Comparison of ENCODE assay signal across 9 cellular contexts in genomic region chr13:29924951-29925350, GRCh38.
A peak's percentile ranks its signal among the peaks of the same experiment; 100 is the strongest.
DNase-seq lines count a peak whose midpoint lies in the region; ATAC-seq and TF ChIP-seq lines count a peak whose summit lies in the region.
"Had no signal": no experiment of that assay in that cellular context is flagged by ENCODE, and none has a peak within 500 bp of the region (broad histone marks: within the 10 kb centered on the region; RNA-seq: fewer than 3 reads in every experiment).

No MANE protein-coding gene starts in this region.

- H3K4me1 ChIP-seq in PC-3 (ENCODE audit: insufficient read depth, low read length) = peaks cover 63% of the 10 kb centered on the region
- H3K4me1 ChIP-seq in muscle layer of duodenum (ENCODE audit: control insufficient read depth in 1 of 2, insufficient read depth in 2 of 2, low read length in 2 of 2) = peaks cover 15 to 22% of the 10 kb centered on the region in 2 donors
- peaks cover 0 to 39% (median 27%) of the 10 kb centered on the region in 4 donors for H3K4me1 ChIP-seq in tibial nerve

- no peaks in the 10 kb centered on the region for H3K36me3 ChIP-seq in PC-3 (ENCODE audit: low read depth, low read length)
- no peaks in the 10 kb centered on the region for H3K36me3 ChIP-seq in muscle layer of duodenum (ENCODE audit: control insufficient read depth in 1 of 2, insufficient read depth in 2 of 2, low read length in 2 of 2)
- H3K36me3 ChIP-seq in tibial nerve = no peaks in the 10 kb centered on the region
- H3K36me3 ChIP-seq: Peyer's patch had no signal

- POLR2A ChIA-PET in PC-3 (lab: Charles Lee; ENCODE audit: unreplicated experiment) = interaction anchor here (0.7 kb wide), 1 partner anchor 19 kb away, joined by 4 read pairs; no protein-coding TSS in a partner anchor

- CTCF ChIA-PET in PC-3 (lab: Charles Lee) = interaction anchor here (0.6 to 1.4 kb wide), 3 partner anchors 9 to 17 kb away, joined by 3 to 6 read pairs (median 4); no protein-coding TSS in a partner anchor

- H3K4me2 ChIP-seq in PC-3 (ENCODE audit: low read length) = peak overlapping the region; percentile 72

- 91 to 92% methylated on average over 6 of the region's 6 CpGs for WGBS in tibial nerve, 2 donors

- peaks cover 6% of the 10 kb centered on the region for H3F3A ChIP-seq in PC-3 (ENCODE audit: low read length, unreplicated experiment)

- no peak for DNase-seq in PC-3
- DNase-seq in coronary artery (ENCODE audit: low spot score) = no peak
- DNase-seq in tibial nerve (ENCODE audit: low spot score in 2 of 2) = no peak
- no peak for DNase-seq in superior temporal gyrus (ENCODE audit: extremely low spot score)
- no peak for DNase-seq in RKO (ENCODE audit: low spot score)
- no peak for DNase-seq in A172 (ENCODE audit: low spot score)
- DNase-seq: activated naive CD8-positive, alpha-beta T cell treated with anti-CD3 and anti-CD28 coated beads for 36 hours had no signal

- H2AFZ ChIP-seq in PC-3 (ENCODE audit: low read length) = 0 out of 2 replicates have a peak overlapping the region, but pooled peaks have one; percentile 67

- TF ChIP-seq CTCF in PC-3 (conservative IDR thresholded peaks at IDR 0.05; ENCODE audit: low read depth, low read length) (no peak), coronary artery (IDR thresholded peaks at IDR 0.05) (no peak), tibial nerve (IDR thresholded peaks at IDR 0.05) (no peak)

- no peak for TF ChIP-seq EP300 in tibial nerve (IDR thresholded peaks at IDR 0.05)

- H3K27ac ChIP-seq in PC-3 (ENCODE audit: low read length) (peak overlapping the region; percentile 8; the same call in 1 of the 2 replicates), coronary artery (peak overlapping the region; percentile 78 to 94), muscle layer of duodenum (ENCODE audit: low read length) (peak overlapping the region; percentile 11), tibial nerve (peak overlapping the region in 3 of 4 donors; percentile 64 to 86 (median 81))

- H3K79me2 ChIP-seq in PC-3 (ENCODE audit: low read length) = no peaks in the 10 kb centered on the region

- no peak for TF ChIP-seq POLR2A in tibial nerve (IDR thresholded peaks at IDR 0.05)

- no peak for ATAC-seq in PC-3

- no TSS peak for BruUV-seq in PC-3 (replicated peaks; lab: Mats Ljungman, UMichigan)

- intact Hi-C loops in PC-3 (cut with micrococcal nuclease) = loop anchor here (1.0 to 5.0 kb wide), 6 partner anchors 58 to 188 kb away; partner anchors contain the start of gene UBL3

- no peak overlapping the region for H3K9ac ChIP-seq in PC-3 (ENCODE audit: low read length)

- H3K9me3 ChIP-seq in PC-3 (ENCODE audit: low read length) (no peaks in the 10 kb centered on the region), muscle layer of duodenum (ENCODE audit: control insufficient read depth in 1 of 2, low read length in 2 of 2) (no peaks in the 10 kb centered on the region), tibial nerve (no peaks in the 10 kb centered on the region)
- H3K9me3 ChIP-seq: Peyer's patch had no signal

- H3K4me3 ChIP-seq in PC-3 (ENCODE audit: low read length) = 0 out of 2 replicates have a peak overlapping the region, but pooled peaks have one; percentile 29
- no peak overlapping the region for H3K4me3 ChIP-seq in coronary artery
- no peak overlapping the region for H3K4me3 ChIP-seq in muscle layer of duodenum (ENCODE audit: low read depth in 1 of 2, low read length in 2 of 2)
- H3K4me3 ChIP-seq in tibial nerve = no peak overlapping the region
- H3K4me3 ChIP-seq: Peyer's patch had no signal

- no peaks in the 10 kb centered on the region for H3K9me2 ChIP-seq in PC-3 (replicated peaks; ENCODE audit: low read length)

- H4K20me1 ChIP-seq in PC-3 (ENCODE audit: low read length) = no peaks in the 10 kb centered on the region

- no peaks in the 10 kb centered on the region for H3K27me3 ChIP-seq in PC-3 (ENCODE audit: low read length)
- no peaks in the 10 kb centered on the region for H3K27me3 ChIP-seq in muscle layer of duodenum (ENCODE audit: low read depth, low read length)
- no peaks in the 10 kb centered on the region for H3K27me3 ChIP-seq in tibial nerve
- H3K27me3 ChIP-seq: Peyer's patch had no signal

Comparison
In these comparisons a context has a peak if more than half of its experiments do, and no peak if none do; other contexts are left out.
1. H3K27ac ChIP-seq: peak in every context shown above with its lines; median percentile 86 in coronary artery; 81 in tibial nerve; 11 in muscle layer of duodenum; 8 in PC-3.